In the genomic region with DNA sequence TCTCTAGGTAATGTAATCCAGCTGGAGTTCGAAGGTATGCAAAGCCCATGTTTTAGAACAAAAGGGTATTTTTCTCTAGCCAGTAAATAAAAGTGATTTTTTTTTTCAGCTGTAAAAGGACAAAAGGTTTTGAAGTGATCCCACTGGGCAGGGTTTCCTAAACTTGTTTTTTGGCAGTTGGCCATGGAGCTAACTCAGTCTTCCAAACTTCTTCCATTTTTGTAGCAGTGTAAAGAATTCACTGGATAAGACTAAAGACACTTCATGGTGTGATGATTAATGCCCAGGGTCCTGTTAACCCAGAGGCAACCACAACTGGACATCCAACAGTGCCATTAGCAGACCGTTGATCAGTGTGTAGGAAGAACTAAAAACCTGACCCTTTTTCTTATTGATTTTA, we compare ENCODE assay signal across 23 cellular contexts.
"Had no signal": no experiment of that assay in that cellular context is flagged by ENCODE, and none has a peak within 500 bp of the region (broad histone marks: within the 10 kb centered on the region; RNA-seq: fewer than 3 reads in every experiment).

No MANE protein-coding gene starts in this region.

- H3K27ac ChIP-seq: adrenal gland, ascending aorta, brain microvascular endothelial cell, neutrophil, ovary, upper lobe of left lung had no signal

- H3K36me3 ChIP-seq: adrenal gland, brain microvascular endothelial cell, neutrophil, ovary, thoracic aorta, upper lobe of left lung had no signal

- H3K27me3 ChIP-seq: adrenal gland, ascending aorta, brain microvascular endothelial cell, neutrophil, ovary, upper lobe of left lung had no signal

- ATAC-seq: activated naive CD4-positive, alpha-beta T cell treated with anti-CD3 and anti-CD28 coated beads, Interleukin-2, amount 50 U/mL, for 72 hours; activated T-helper 17 cell treated with anti-CD3 and anti-CD28 coated beads, Interleukin-2, amount 50 U/mL, for 72 hours; esophagus mucosa; natural killer cell treated with Interleukin-12 subunit alpha and Interleukin-12 subunit beta and Interleukin-15 and Interleukin-18, amount 100 ng/mL, for 72 hours; sciatic nerve; stimulated activated naive B cell treated with anti-CD40 and anti-IgM and Interleukin-4, amounts not matched to agents 10 μg/mL and 1 μg/mL and 100 μg/mL, for 72 hours; T-cell; WTC11 had no signal

- H3K4me1 ChIP-seq: upper lobe of left lung had no signal

- H3K9me3 ChIP-seq: adrenal gland, ascending aorta, neutrophil, ovary, thoracic aorta, upper lobe of left lung had no signal

- H3K4me3 ChIP-seq: adrenal gland, ascending aorta, ovary, smooth muscle cell, thoracic aorta, upper lobe of left lung had no signal

- DNase-seq: activated T-cell treated with anti-CD3 and anti-CD28 coated beads, Interleukin-2, amount 50 U/mL, for 24 hours; adrenal gland; brain microvascular endothelial cell; central memory CD4-positive, alpha-beta T cell; effector memory CD4-positive, alpha-beta T cell; immature natural killer cell; midbrain; ovary; stimulated activated CD4-positive, alpha-beta T cell treated with anti-CD3 and anti-CD28 coated beads, Interleukin-2, amount 100 ng/mL, for 48 hours; stimulated activated CD8-positive, alpha-beta memory T cell treated with anti-CD3 and anti-CD28 coated beads, Interleukin-4, amount 100 ng/mL, for 48 hours; stimulated activated naive B cell treated with anti-CD40 and anti-IgM and Interleukin-4, amounts not matched to agents 10 μg/mL and 1 μg/mL and 100 μg/mL, for 72 hours; T-cell; upper lobe of left lung had no signal
